1 cellular context compared by ENCODE assay signal in the genomic region with DNA sequence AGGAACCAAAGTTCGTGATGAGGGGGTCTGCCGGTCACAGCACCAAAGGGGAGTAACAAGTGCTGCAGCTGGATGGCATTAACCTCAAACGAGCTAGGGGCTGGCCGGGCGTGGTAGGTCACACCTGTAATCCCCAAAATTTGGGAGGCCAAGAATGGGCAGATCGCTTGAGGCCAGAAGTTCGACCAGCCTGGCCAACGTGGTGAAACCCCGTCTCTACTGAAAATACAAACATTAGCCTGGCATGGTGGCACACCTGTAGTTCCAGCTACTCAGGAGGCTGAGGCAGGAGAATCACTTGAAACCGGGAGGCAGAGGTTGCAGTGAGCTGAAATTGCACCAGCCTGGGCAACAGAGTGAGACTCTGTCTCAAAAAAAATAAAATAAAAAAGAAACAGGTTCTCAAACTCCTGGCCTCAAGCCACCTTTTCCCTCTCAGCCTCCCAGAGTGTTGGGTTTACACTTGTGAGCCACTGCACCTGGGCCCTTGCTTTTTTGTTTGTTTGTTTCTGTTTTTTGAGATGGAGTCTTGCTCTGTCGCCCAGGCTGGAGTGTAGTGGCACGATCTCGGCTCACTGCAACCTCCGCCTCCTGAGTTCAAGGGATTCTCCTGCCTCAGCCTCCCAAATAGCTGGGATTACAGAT.
TF ChIP-seq lines count a peak whose summit lies in the region.

No MANE protein-coding gene starts in this region.

TF ChIP-seq in GM12878, 131 proteins besides CTCF, POLR2A, EP300 and RAD21:
- TF ChIP-seq CBX5 (IDR thresholded peaks at IDR 0.05; ENCODE audit: low read depth) (0 out of 2 replicates have a peak, but pooled peaks have one; percentile 8), TCF12 (IDR thresholded peaks at IDR 0.05; ENCODE audit: low read depth, low read length) (0 out of 2 replicates have a peak, but pooled peaks have one; percentile 27)
